ENCODE assay signal across 15 cellular contexts in genomic region chr6:3336066-3336786, GRCh38.
"Had no signal": no experiment of that assay in that cellular context is flagged by ENCODE, and none has a peak within 500 bp of the region (broad histone marks: within the 10 kb centered on the region; RNA-seq: fewer than 3 reads in every experiment).

No MANE protein-coding gene starts in this region.

- H3K4me3 Mint-ChIP-seq: activated naive CD8-positive, alpha-beta T cell; mesothelial cell of epicardium; stimulated activated naive CD8-positive, alpha-beta T cell treated with anti-CD3 and anti-CD28 coated beads, Interleukin-15, Interleukin-2, amounts not matched to agents 100 ng/mL and 50 ng/mL, for 24 hours; T-helper 1 cell treated with Interleukin-12 subunit alpha and Interleukin-12 subunit beta and Interleukin-4 antibody, amounts not matched to agents 30 μg/mL and 1 μg/mL, for 36 hours had no signal

- H3K9me3 Mint-ChIP-seq: mesothelial cell of epicardium; stimulated activated naive CD8-positive, alpha-beta T cell treated with anti-CD3 and anti-CD28 coated beads, Interleukin-15, Interleukin-2, amounts not matched to agents 100 ng/mL and 50 ng/mL, for 24 hours; T-helper 1 cell treated with Interleukin-12 subunit alpha and Interleukin-12 subunit beta and Interleukin-4 antibody, amounts not matched to agents 30 μg/mL and 1 μg/mL, for 36 hours had no signal

- H3K27ac Mint-ChIP-seq: activated naive CD8-positive, alpha-beta T cell; mesothelial cell of epicardium; stimulated activated naive CD8-positive, alpha-beta T cell treated with anti-CD3 and anti-CD28 coated beads, Interleukin-15, Interleukin-2, amounts not matched to agents 100 ng/mL and 50 ng/mL, for 24 hours; T-helper 1 cell treated with Interleukin-12 subunit alpha and Interleukin-12 subunit beta and Interleukin-4 antibody, amounts not matched to agents 30 μg/mL and 1 μg/mL, for 36 hours had no signal

- H3K4me3 ChIP-seq: thoracic aorta had no signal

- DNase-seq: activated CD4-positive, alpha-beta T cell treated with anti-CD3 and anti-CD28 coated beads, Interleukin-2, amount 50 U/mL, for 48 hours; activated CD4-positive, CD25-positive, alpha-beta regulatory T cell treated with anti-CD3 and anti-CD28 coated beads, Interleukin-2, amount 50 U/mL, for 72 hours; activated gamma-delta T cell; activated T-cell treated with anti-CD3 and anti-CD28 coated beads, Interleukin-2, amount 50 U/mL, for 48 hours; hypothalamus; kidney glomerular epithelial cell; retina; stimulated activated CD4-positive, alpha-beta T cell treated with anti-CD3 and anti-CD28 coated beads, Interleukin-15, amount 100 ng/mL, for 24 hours; stimulated activated CD4-positive, alpha-beta T cell treated with anti-CD3 and anti-CD28 coated beads, Interleukin-4, amount 100 ng/mL, for 24 hours had no signal

- H3K27me3 Mint-ChIP-seq: activated naive CD8-positive, alpha-beta T cell had no signal

- H3K36me3 ChIP-seq: thoracic aorta had no signal

- H2AFZ ChIP-seq: parathyroid adenoma had no signal

- H3K27ac ChIP-seq: parathyroid adenoma, thoracic aorta had no signal

- H3K9ac ChIP-seq: parathyroid adenoma had no signal

- H3K9me3 ChIP-seq: thoracic aorta had no signal

- H3K36me3 Mint-ChIP-seq: activated naive CD8-positive, alpha-beta T cell; mesothelial cell of epicardium had no signal
